8 cellular contexts compared by ENCODE assay signal in genomic region chr15:73996939-73997338, GRCh38. TPM values are rescaled to one million over a fixed set of nuclear protein-coding genes. Genes with fewer than 3 reads are reported as not detected.
DNase-seq lines count a peak whose midpoint lies in the region; ATAC-seq and TF ChIP-seq lines count a peak whose summit lies in the region.

No MANE protein-coding gene starts in this region.

- BruUV-seq in Panc1 (replicated peaks; lab: Mats Ljungman, UMichigan) (no TSS peak), Caco-2 (replicated peaks; lab: Mats Ljungman, UMichigan) (no TSS peak)

- no peaks in the 10 kb centered on the region for H3K27me3 Mint-ChIP-seq in activated CD8-positive, alpha-beta memory T cell treated with anti-CD3 and anti-CD28 coated beads, Interleukin-2, amount 10 ng/mL, durations not matched to agents 7 days and 5 days
- no peaks in the 10 kb centered on the region for H3K27me3 Mint-ChIP-seq in effector memory CD8-positive, alpha-beta T cell
- no peaks in the 10 kb centered on the region for H3K27me3 Mint-ChIP-seq in osteocyte (ENCODE audit: unreplicated experiment)
- H3K27me3 Mint-ChIP-seq in Caco-2 (ENCODE audit: insufficient read depth, unreplicated experiment) = no peaks in the 10 kb centered on the region

- H3K4me3 ChIP-seq in Panc1 (ENCODE audit: low read depth in 2 of 2, low read length in 2 of 2) (peak overlapping the region; percentile 82 to 89), Caco-2 (ENCODE audit: low read depth, low read length) (no peak overlapping the region)

- intact Hi-C loops in Panc1 (cut with micrococcal nuclease; ENCODE audit: unreplicated experiment) = no loop called here
- intact Hi-C loops in Caco-2 (cut with micrococcal nuclease; ENCODE audit: unreplicated experiment) = no loop called here

- POLR2A ChIA-PET in Panc1 (lab: Charles Lee) (no interaction called here), Caco-2 (lab: Charles Lee) (no interaction called here)

- H3K27ac Mint-ChIP-seq in activated CD8-positive, alpha-beta memory T cell treated with anti-CD3 and anti-CD28 coated beads, Interleukin-2, amount 10 ng/mL, durations not matched to agents 7 days and 5 days = peak overlapping the region; percentile 86
- peak overlapping the region; percentile 93 to 95 for H3K27ac Mint-ChIP-seq in effector memory CD8-positive, alpha-beta T cell
- H3K27ac Mint-ChIP-seq in osteocyte (ENCODE audit: unreplicated experiment) = peak overlapping the region; percentile 80
- no peak overlapping the region for H3K27ac Mint-ChIP-seq in Caco-2 (ENCODE audit: unreplicated experiment)

- TF ChIP-seq CTCF in Panc1 (IDR thresholded peaks at IDR 0.05) = no peak
- no peak for TF ChIP-seq CTCF in osteocyte (IDR thresholded peaks at IDR 0.05)
- no peak for TF ChIP-seq CTCF in Caco-2 (IDR thresholded peaks at IDR 0.05; ENCODE audit: insufficient read depth in 1 of 2, low read depth in 1 of 2, low read length in 1 of 2, severe bottlenecking in 1 of 2, unreplicated experiment in 1 of 2)

- peak overlapping the region; percentile 87 for H3K27ac ChIP-seq in Panc1 (ENCODE audit: low read length)

- peaks cover 50% of the 10 kb centered on the region for H3K36me3 Mint-ChIP-seq in activated CD8-positive, alpha-beta memory T cell treated with anti-CD3 and anti-CD28 coated beads, Interleukin-2, amount 10 ng/mL, durations not matched to agents 7 days and 5 days
- peaks cover 32% of the 10 kb centered on the region for H3K36me3 Mint-ChIP-seq in effector memory CD8-positive, alpha-beta T cell (ENCODE audit: insufficient read depth)
- H3K36me3 Mint-ChIP-seq in osteocyte (ENCODE audit: unreplicated experiment) (peaks cover 18% of the 10 kb centered on the region), Caco-2 (ENCODE audit: insufficient read depth, unreplicated experiment) (peaks cover 14% of the 10 kb centered on the region)

- H3K36me3 ChIP-seq in Panc1 (ENCODE audit: control insufficient read depth, insufficient read depth, low read length) = no peaks in the 10 kb centered on the region; the same call in 1 of the 2 replicates
- no peaks in the 10 kb centered on the region for H3K36me3 ChIP-seq in Caco-2 (ENCODE audit: control insufficient read depth, insufficient read depth, low read length)

- peak; percentile 79 for DNase-seq in activated CD8-positive, alpha-beta memory T cell treated with anti-CD3 and anti-CD28 coated beads, Interleukin-2, amount 10 ng/mL, durations not matched to agents 7 days and 5 days
- DNase-seq in activated CD8-positive, alpha-beta memory T cell treated with anti-CD3 and anti-CD28 coated beads, Interleukin-2, amount 50 U/mL, for 4 hours = no peak
- DNase-seq in Panc1 (ENCODE audit: low read depth, low spot score) = no peak
- no peak for DNase-seq in effector memory CD8-positive, alpha-beta T cell
- DNase-seq in osteocyte (ENCODE audit: extremely low spot score, unreplicated experiment) = no peak
- no peak for DNase-seq in Caco-2
- DNase-seq in SK-N-DZ (ENCODE audit: low spot score) = no peak

- peak; percentile 18 for ATAC-seq in activated CD8-positive, alpha-beta memory T cell treated with anti-CD3 and anti-CD28 coated beads, Interleukin-2, amount 10 ng/mL, durations not matched to agents 7 days and 5 days
- ATAC-seq in Panc1 (no peak), HG03442 (IDR thresholded peaks at IDR 0.05; ENCODE audit: unreplicated experiment) (no peak)
- ATAC-seq in effector memory CD8-positive, alpha-beta T cell (replicated peaks) = no peak

- peak overlapping the region; percentile 83 for H3K4me3 Mint-ChIP-seq in activated CD8-positive, alpha-beta memory T cell treated with anti-CD3 and anti-CD28 coated beads, Interleukin-2, amount 10 ng/mL, durations not matched to agents 7 days and 5 days
- H3K4me3 Mint-ChIP-seq in effector memory CD8-positive, alpha-beta T cell = peak overlapping the region; percentile 97
- peak overlapping the region; percentile 95 for H3K4me3 Mint-ChIP-seq in osteocyte (ENCODE audit: unreplicated experiment)
- no peak overlapping the region for H3K4me3 Mint-ChIP-seq in Caco-2 (ENCODE audit: unreplicated experiment)

- H3K27me3 ChIP-seq in Panc1 (ENCODE audit: control insufficient read depth, insufficient read depth, low read length) (no peaks in the 10 kb centered on the region), Caco-2 (replicated peaks; ENCODE audit: control insufficient read depth, insufficient read depth, low read length) (no peaks in the 10 kb centered on the region)

- no peaks in the 10 kb centered on the region for H3K9me3 ChIP-seq in Panc1 (ENCODE audit: control insufficient read depth, insufficient read depth, low read depth, low read length)
- H3K9me3 ChIP-seq in Caco-2 = no peaks in the 10 kb centered on the region

- no peaks in the 10 kb centered on the region for H3K9me3 Mint-ChIP-seq in activated CD8-positive, alpha-beta memory T cell treated with anti-CD3 and anti-CD28 coated beads, Interleukin-2, amount 10 ng/mL, durations not matched to agents 7 days and 5 days (ENCODE audit: low read depth)
- no peaks in the 10 kb centered on the region for H3K9me3 Mint-ChIP-seq in effector memory CD8-positive, alpha-beta T cell
- H3K9me3 Mint-ChIP-seq in osteocyte (ENCODE audit: unreplicated experiment) (no peaks in the 10 kb centered on the region), Caco-2 (ENCODE audit: unreplicated experiment) (no peaks in the 10 kb centered on the region)

- in situ Hi-C loops in Panc1 (cut with HindIII; ENCODE audit: low pct_unique_long_range_greater_than_20kb, low sequenced_read_pairs) = no loop called here

- CTCF ChIA-PET in activated CD8-positive, alpha-beta memory T cell treated with anti-CD3 and anti-CD28 coated beads, Interleukin-2, amount 10 ng/mL, durations not matched to agents 7 days and 5 days (lab: Charles Lee) = interaction anchor here (1.2 to 12.7 kb wide), 3 partner anchors 26 to 56 kb away, joined by 3 to 147 read pairs (median 4); no protein-coding TSS in a partner anchor
- CTCF ChIA-PET in Panc1 (lab: Charles Lee) = interaction anchor here (0.5 to 1.1 kb wide), 4 partner anchors 10 to 497 kb away, joined by 3 to 4 read pairs (median 4); no protein-coding TSS in a partner anchor
- CTCF ChIA-PET in Caco-2 (lab: Charles Lee) = interaction anchor here (0.5 kb wide), 1 partner anchor 14 kb away, joined by 5 read pairs; no protein-coding TSS in a partner anchor

- peaks cover 62% of the 10 kb centered on the region for H3K4me1 Mint-ChIP-seq in activated CD8-positive, alpha-beta memory T cell treated with anti-CD3 and anti-CD28 coated beads, Interleukin-2, amount 10 ng/mL, durations not matched to agents 7 days and 5 days
- H3K4me1 Mint-ChIP-seq in effector memory CD8-positive, alpha-beta T cell (ENCODE audit: low read depth in 2 of 2) = peaks cover 48 to 62% of the 10 kb centered on the region in 2 donors
- H3K4me1 Mint-ChIP-seq in osteocyte (ENCODE audit: unreplicated experiment) (peaks cover 56% of the 10 kb centered on the region), Caco-2 (ENCODE audit: low read depth, unreplicated experiment) (peaks cover 18% of the 10 kb centered on the region)

- H3K4me1 ChIP-seq in Panc1 (ENCODE audit: control insufficient read depth, insufficient read depth, low read length) (peaks cover 31% of the 10 kb centered on the region), Caco-2 (no peaks in the 10 kb centered on the region)

RNA-seq across cellular contexts. Expression of gene PML, which starts 2.4 kb away (rescaled TPM):
- total RNA-seq in activated CD8-positive, alpha-beta memory T cell treated with anti-CD3 and anti-CD28 coated beads, Interleukin-2, amount 10 ng/mL, durations not matched to agents 7 days and 5 days = 100 to 1,000 TPM; 104 to 152 TPM
- total RNA-seq in Panc1 (2021; ENCODE audit: unreplicated experiment) (52.2 TPM), osteocyte (60.6 and 63.1 TPM in 2 replicates), Caco-2 (2022) (18.7 and 19.5 TPM in 2 replicates)
- polyA plus RNA-seq in Panc1 (2012; ENCODE audit: insufficient read length) = 52.7 TPM
- 9.1 and 14.0 TPM in 2 replicates for polyA plus RNA-seq in SK-N-DZ (2014; cell fraction: cytosol; rRNA removed)
- 13.7 and 17.4 TPM in 2 replicates for polyA plus RNA-seq in SK-N-DZ (2014; cell fraction: nucleus; rRNA removed)

RNA-seq across cellular contexts. Expression of gene STOML1, which starts 4.8 kb away (rescaled TPM):
- 1 to 10 TPM; 7.9 to 8.6 TPM for total RNA-seq in activated CD8-positive, alpha-beta memory T cell treated with anti-CD3 and anti-CD28 coated beads, Interleukin-2, amount 10 ng/mL, durations not matched to agents 7 days and 5 days
- 6.9 TPM for total RNA-seq in Panc1 (2021; ENCODE audit: unreplicated experiment)
- polyA plus RNA-seq in Panc1 (2012; ENCODE audit: insufficient read length) = 8.7 TPM
- 17.1 and 18.3 TPM in 2 replicates for total RNA-seq in osteocyte
- total RNA-seq in Caco-2 (2022) = 7.6 TPM in 2 replicates
- polyA plus RNA-seq in SK-N-DZ (2014; cell fraction: cytosol; rRNA removed) = 10.7 and 13.9 TPM in 2 replicates
- polyA plus RNA-seq in SK-N-DZ (2014; cell fraction: nucleus; rRNA removed) = 6.9 and 16.8 TPM in 2 replicates
